ENCODE assay signal across 1 cellular context in the genomic region with DNA sequence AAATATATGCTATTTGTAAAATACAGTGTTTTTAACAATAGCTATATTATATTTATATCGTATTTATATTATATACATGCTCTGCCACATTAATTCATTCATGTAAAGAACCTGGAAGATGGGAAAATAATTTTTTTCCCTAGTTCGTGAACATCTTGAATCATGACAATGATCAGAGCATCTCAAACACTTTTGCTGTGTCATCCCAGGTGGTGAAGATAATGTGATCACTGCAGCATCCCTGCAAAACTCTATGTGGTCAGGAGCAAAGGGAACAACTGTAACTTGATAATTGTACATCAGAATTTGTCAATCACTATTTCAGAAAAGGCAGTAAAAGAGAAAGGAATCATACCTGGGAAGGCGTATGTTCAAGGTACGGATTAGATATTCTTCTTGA.
TF ChIP-seq lines count a peak whose summit lies in the region.

No MANE protein-coding gene starts in this region.

TF ChIP-seq in K562, 482 proteins besides CTCF, POLR2A, EP300 and RAD21 (continued from another document):
- TF ChIP-seq MBD2 (IDR thresholded peaks at IDR 0.05; ENCODE audit: borderline replicate concordance, low read depth) (no peak), CBFA2T2 (conservative IDR thresholded peaks at IDR 0.05) (peak; percentile 54), ZBTB7A (IDR thresholded peaks at IDR 0.05; ENCODE audit: borderline replicate concordance, control insufficient read depth, low read depth, low read length) (no peak), NFE2L1 (tag; IDR thresholded peaks at IDR 0.05; ENCODE audit: borderline replicate concordance, low read depth) (peak; percentile 82), KDM1A (IDR thresholded peaks at IDR 0.05) (peak; percentile 13 to 55; a peak in 3 of 4 replicates), BRD9 (IDR thresholded peaks at IDR 0.05; ENCODE audit: low read depth, partially characterized antibody) (no peak), ESRRB (CRISPR knock-in tag; IDR thresholded peaks at IDR 0.05; ENCODE audit: borderline replicate concordance) (no peak), DPF2 (IDR thresholded peaks at IDR 0.05) (peak; percentile 68; the same call in 1 of the 2 replicates), MYNN (IDR thresholded peaks at IDR 0.05) (no peak), MYNN (CRISPR knock-in tag; IDR thresholded peaks at IDR 0.05) (no peak), CAMTA2 (CRISPR knock-in tag; conservative IDR thresholded peaks at IDR 0.05) (no peak), ZNF75A (CRISPR knock-in tag; IDR thresholded peaks at IDR 0.05) (no peak), ZNF354B (CRISPR knock-in tag; IDR thresholded peaks at IDR 0.05) (no peak), LEF1 (IDR thresholded peaks at IDR 0.05) (no peak), ZFP36 (IDR thresholded peaks at IDR 0.05; ENCODE audit: low read depth, low read length, partially characterized antibody) (no peak), TEAD1 (CRISPR knock-in tag; IDR thresholded peaks at IDR 0.05) (no peak), ZKSCAN1 (IDR thresholded peaks at IDR 0.05; ENCODE audit: low read depth, low read length) (no peak), ZNF717 (CRISPR knock-in tag; IDR thresholded peaks at IDR 0.05) (no peak), SAFB (IDR thresholded peaks at IDR 0.05; ENCODE audit: borderline replicate concordance, low read depth, low read length) (no peak), HDGF (IDR thresholded peaks at IDR 0.05) (no peak), SMARCB1 (IDR thresholded peaks at IDR 0.05; ENCODE audit: insufficient read length, low read depth) (no peak), RUNX1 (IDR thresholded peaks at IDR 0.05; ENCODE audit: low read depth) (no peak)
- TF ChIP-seq, protein P1, sequence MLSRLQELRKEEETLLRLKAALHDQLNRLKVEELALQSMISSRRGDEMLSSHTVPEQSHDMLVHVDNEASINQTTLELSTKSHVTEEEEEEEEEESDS (CRISPR knock-in tag; IDR thresholded peaks at IDR 0.05) = no peak
- TF ChIP-seq, protein P2, sequence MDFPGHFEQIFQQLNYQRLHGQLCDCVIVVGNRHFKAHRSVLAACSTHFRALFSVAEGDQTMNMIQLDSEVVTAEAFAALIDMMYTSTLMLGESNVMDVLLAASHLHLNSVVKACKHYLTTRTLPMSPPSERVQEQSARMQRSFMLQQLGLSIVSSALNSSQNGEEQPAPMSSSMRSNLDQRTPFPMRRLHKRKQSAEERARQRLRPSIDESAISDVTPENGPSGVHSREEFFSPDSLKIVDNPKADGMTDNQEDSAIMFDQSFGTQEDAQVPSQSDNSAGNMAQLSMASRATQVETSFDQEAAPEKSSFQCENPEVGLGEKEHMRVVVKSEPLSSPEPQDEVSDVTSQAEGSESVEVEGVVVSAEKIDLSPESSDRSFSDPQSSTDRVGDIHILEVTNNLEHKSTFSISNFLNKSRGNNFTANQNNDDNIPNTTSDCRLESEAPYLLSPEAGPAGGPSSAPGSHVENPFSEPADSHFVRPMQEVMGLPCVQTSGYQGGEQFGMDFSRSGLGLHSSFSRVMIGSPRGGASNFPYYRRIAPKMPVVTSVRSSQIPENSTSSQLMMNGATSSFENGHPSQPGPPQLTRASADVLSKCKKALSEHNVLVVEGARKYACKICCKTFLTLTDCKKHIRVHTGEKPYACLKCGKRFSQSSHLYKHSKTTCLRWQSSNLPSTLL (IDR thresholded peaks at IDR 0.05) = no peak
- TF ChIP-seq, protein P3, sequence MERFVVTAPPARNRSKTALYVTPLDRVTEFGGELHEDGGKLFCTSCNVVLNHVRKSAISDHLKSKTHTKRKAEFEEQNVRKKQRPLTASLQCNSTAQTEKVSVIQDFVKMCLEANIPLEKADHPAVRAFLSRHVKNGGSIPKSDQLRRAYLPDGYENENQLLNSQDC (CRISPR knock-in tag; IDR thresholded peaks at IDR 0.05) = no peak
